In genomic region chr2:86720541-86721320, GRCh38 we compare ENCODE assay signal across 8 cellular contexts. TPM values are rescaled to one million over a fixed set of nuclear protein-coding genes. Genes with fewer than 3 reads are reported as not detected.
DNase-seq lines count a peak whose midpoint lies in the region; ATAC-seq and TF ChIP-seq lines count a peak whose summit lies in the region.
"Not testable (repeated sequence)": the region's sequence is repeated elsewhere in the genome, so short reads cannot be mapped to it uniquely, and the experiment has no call there.

No MANE protein-coding gene starts in this region.

- H3K4me3 Mint-ChIP-seq in central memory CD8-positive, alpha-beta T cell = peak overlapping the region; percentile 82

- not testable (repeated sequence) for H3K27ac Mint-ChIP-seq in central memory CD8-positive, alpha-beta T cell (ENCODE audit: low read depth)

- H3K4me1 ChIP-seq in upper lobe of left lung = not testable (repeated sequence)

- not testable (repeated sequence) for H3K27me3 Mint-ChIP-seq in central memory CD8-positive, alpha-beta T cell

- peak; percentile 1 for DNase-seq in NCI-H1694 treated with DMSO at 0.1 percent for 48 hours (lab: John Stamatoyannopoulos, UW)
- peak; percentile 10 to 25 for DNase-seq in activated CD4-positive, alpha-beta T cell treated with anti-CD3 and anti-CD28 coated beads, Interleukin-2, amount 50 U/mL, for 24 hours (ENCODE audit: low read depth in 1 of 2, low spot score in 1 of 2)
- peak in 1 of 2 donors; percentile 52 for DNase-seq in central memory CD8-positive, alpha-beta T cell (ENCODE audit: low spot score in 2 of 2)
- DNase-seq in iris pigment epithelial cell (ENCODE audit: low read depth) = peak; percentile 64
- peak; percentile 70 for DNase-seq in sciatic nerve (ENCODE audit: low spot score)
- peak; percentile 49 to 91 for DNase-seq in upper lobe of left lung

- TF ChIP-seq POLR2A in upper lobe of left lung (IDR thresholded peaks at IDR 0.05) = not testable (repeated sequence)

- H3K36me3 ChIP-seq in upper lobe of left lung = not testable (repeated sequence)

- ATAC-seq in GM18502 (IDR thresholded peaks at IDR 0.05; ENCODE audit: poor library complexity, unreplicated experiment) (peak; percentile 27), HG02798 (IDR thresholded peaks at IDR 0.05; ENCODE audit: poor library complexity, unreplicated experiment) (peak; percentile 29), upper lobe of left lung (ENCODE audit: low FRiP score in 2 of 2) (peak in 1 of 2 donors; percentile 13)
- peak; percentile 37 for ATAC-seq in central memory CD8-positive, alpha-beta T cell (replicated peaks; ENCODE audit: extremely low read depth, poor library complexity, severe bottlenecking)
- ATAC-seq in sciatic nerve = not testable (repeated sequence)

- not testable (repeated sequence) for TF ChIP-seq EP300 in upper lobe of left lung (IDR thresholded peaks at IDR 0.05)

- intact Hi-C loops in sciatic nerve (cut with DNase I) = not testable (repeated sequence)

- not testable (repeated sequence) for H3K9me3 Mint-ChIP-seq in central memory CD8-positive, alpha-beta T cell

- not testable (repeated sequence) for H3K36me3 Mint-ChIP-seq in central memory CD8-positive, alpha-beta T cell (ENCODE audit: insufficient read depth)

- H3K27ac ChIP-seq in upper lobe of left lung = peak overlapping the region; percentile 90 to 94 (median 92)

- H3K4me1 Mint-ChIP-seq in central memory CD8-positive, alpha-beta T cell = not testable (repeated sequence)

- H3K27me3 ChIP-seq in upper lobe of left lung = not testable (repeated sequence)

- not testable (repeated sequence) for H3K9me3 ChIP-seq in upper lobe of left lung

- not testable (repeated sequence) for TF ChIP-seq CTCF in upper lobe of left lung (IDR thresholded peaks at IDR 0.05)

- WGBS in upper lobe of left lung, 2 donors = no CpG with 5 or more reads among the region's 85 CpGs

- peak overlapping the region; percentile 70 to 75 (median 72) for H3K4me3 ChIP-seq in upper lobe of left lung

RNA-seq across cellular contexts. Expression of gene RMND5A, which starts 0.6 kb away (rescaled TPM):
- total RNA-seq in sciatic nerve (43.6 TPM), upper lobe of left lung (10 to 100 TPM; 19.9 to 55.3 (median 26.5) TPM)
